In genomic region chrX:137427813-137428212, GRCh38 we compare ENCODE assay signal across 10 cellular contexts.
A peak's percentile ranks its signal among the peaks of the same experiment; 100 is the strongest.
DNase-seq lines count a peak whose midpoint lies in the region; ATAC-seq and TF ChIP-seq lines count a peak whose summit lies in the region.
"Had no signal": no experiment of that assay in that cellular context is flagged by ENCODE, and none has a peak within 500 bp of the region (broad histone marks: within the 10 kb centered on the region; RNA-seq: fewer than 3 reads in every experiment).

No MANE protein-coding gene starts in this region.

- intact Hi-C loops in activated CD4-positive, alpha-beta T cell treated with anti-CD3 and anti-CD28 coated beads, Interleukin-2, amount 10 ng/mL, durations not matched to agents 24 days and 14 days (cut with micrococcal nuclease), result loop anchor here (5.0 kb wide), 3 partner anchors 119 to 376 kb away; partner anchors contain the start of gene ZIC3
- intact Hi-C loops in OCI-LY7 (cut with micrococcal nuclease; ENCODE audit: unreplicated experiment), result no loop called here

- H3K4me3 Mint-ChIP-seq in activated CD4-positive, alpha-beta T cell treated with anti-CD3 and anti-CD28 coated beads, Interleukin-2, amount 10 ng/mL, durations not matched to agents 24 days and 14 days, result peak overlapping the region; percentile 67

- H3K9me2 ChIP-seq in OCI-LY7 (ENCODE audit: insufficient read depth, low read length), result no peaks in the 10 kb centered on the region

- H3K36me3 Mint-ChIP-seq in activated CD4-positive, alpha-beta T cell treated with anti-CD3 and anti-CD28 coated beads, Interleukin-2, amount 10 ng/mL, durations not matched to agents 24 days and 14 days (ENCODE audit: low read depth), result no peaks in the 10 kb centered on the region

- H4K20me1 ChIP-seq in OCI-LY7 (ENCODE audit: insufficient read depth, low read length), result no peaks in the 10 kb centered on the region

- H3K27me3 ChIP-seq in suprapubic skin, result peaks cover 68% of the 10 kb centered on the region

- peak; percentile 56 for DNase-seq in activated CD4-positive, alpha-beta T cell treated with anti-CD3 and anti-CD28 coated beads, Interleukin-2, amount 10 ng/mL, durations not matched to agents 24 days and 14 days
- DNase-seq in activated CD4-positive, alpha-beta T cell treated with anti-CD3 and anti-CD28 coated beads, Interleukin-2, amount 50 U/mL, for 4 hours, result no peak
- DNase-seq in astrocyte of the hippocampus (ENCODE audit: low read depth, low spot score) (peak; percentile 2), left lobe of liver (ENCODE audit: low spot score) (no peak), suprapubic skin (ENCODE audit: low spot score in 2 of 2) (no peak), superior temporal gyrus (ENCODE audit: extremely low spot score) (no peak), NAMALWA (ENCODE audit: low spot score) (no peak), OCI-LY7 (ENCODE audit: low spot score) (no peak)
- DNase-seq: stimulated activated CD4-positive, alpha-beta T cell treated with anti-CD3 and anti-CD28 coated beads, Interleukin-4, amount 100 ng/mL, for 1 hour had no signal

- no peak overlapping the region for H3K4me2 ChIP-seq in OCI-LY7 (ENCODE audit: low read length)

- CTCF ChIA-PET in OCI-LY7 (lab: Charles Lee; ENCODE audit: unreplicated experiment), result no interaction called here

- H3K4me1 ChIP-seq in suprapubic skin (peaks cover 24% of the 10 kb centered on the region), OCI-LY7 (ENCODE audit: insufficient read depth, low read length, poor library complexity, severe bottlenecking) (no peaks in the 10 kb centered on the region)

- BruUV-seq in OCI-LY7 (replicated peaks; lab: Mats Ljungman, UMichigan), result no TSS peak

- no peak overlapping the region for H3K27ac Mint-ChIP-seq in activated CD4-positive, alpha-beta T cell treated with anti-CD3 and anti-CD28 coated beads, Interleukin-2, amount 10 ng/mL, durations not matched to agents 24 days and 14 days

- no peaks in the 10 kb centered on the region for H3K9me3 ChIP-seq in suprapubic skin
- no peaks in the 10 kb centered on the region for H3K9me3 ChIP-seq in OCI-LY7 (ENCODE audit: low read length)
- H3K9me3 ChIP-seq: adrenal gland had no signal

- peaks cover 56% of the 10 kb centered on the region for H3K27me3 Mint-ChIP-seq in activated CD4-positive, alpha-beta T cell treated with anti-CD3 and anti-CD28 coated beads, Interleukin-2, amount 10 ng/mL, durations not matched to agents 24 days and 14 days

- TF ChIP-seq POLR2A in suprapubic skin (IDR thresholded peaks at IDR 0.05), result no peak

- POLR2A ChIA-PET in OCI-LY7 (lab: Charles Lee), result no interaction called here

- H2AFZ ChIP-seq in OCI-LY7 (ENCODE audit: low read length), result no peak overlapping the region

- ATAC-seq in left lobe of liver, result peak; percentile 66

- WGBS in suprapubic skin, result 32% methylated on average over 12 of the region's 19 CpGs

- TF ChIP-seq EP300 in suprapubic skin (IDR thresholded peaks at IDR 0.05), result no peak

- peaks cover 2% of the 10 kb centered on the region for H3K4me1 Mint-ChIP-seq in activated CD4-positive, alpha-beta T cell treated with anti-CD3 and anti-CD28 coated beads, Interleukin-2, amount 10 ng/mL, durations not matched to agents 24 days and 14 days

- H3K4me3 ChIP-seq in suprapubic skin (peak overlapping the region; percentile 52), OCI-LY7 (ENCODE audit: low read depth, low read length, poor library complexity, severe bottlenecking) (no peak overlapping the region)

- H3K79me2 ChIP-seq in OCI-LY7 (ENCODE audit: insufficient read depth, low read depth, low read length), result no peaks in the 10 kb centered on the region

- TF ChIP-seq CTCF in suprapubic skin (IDR thresholded peaks at IDR 0.05) (no peak), OCI-LY7 (conservative IDR thresholded peaks at IDR 0.05; ENCODE audit: low read length) (no peak)

- H3K27ac ChIP-seq in suprapubic skin (no peak overlapping the region), OCI-LY7 (ENCODE audit: low read depth, low read length, poor library complexity, severe bottlenecking) (no peak overlapping the region)
- H3K27ac ChIP-seq: adrenal gland had no signal

- H3K36me3 ChIP-seq in suprapubic skin, result no peaks in the 10 kb centered on the region
- no peaks in the 10 kb centered on the region for H3K36me3 ChIP-seq in OCI-LY7 (ENCODE audit: insufficient read depth, low read length)
- H3K36me3 ChIP-seq: adrenal gland had no signal

- peaks cover 4% of the 10 kb centered on the region for H3K9me3 Mint-ChIP-seq in activated CD4-positive, alpha-beta T cell treated with anti-CD3 and anti-CD28 coated beads, Interleukin-2, amount 10 ng/mL, durations not matched to agents 24 days and 14 days

Comparison
In these comparisons a context has a peak if more than half of its experiments do, and no peak if none do; other contexts are left out.
1. DNase-seq: peak in activated CD4-positive, alpha-beta T cell treated with anti-CD3 and anti-CD28 coated beads, Interleukin-2, amount 10 ng/mL, durations not matched to agents 24 days and 14 days (single experiment) and astrocyte of the hippocampus (single experiment); none in activated CD4-positive, alpha-beta T cell treated with anti-CD3 and anti-CD28 coated beads, Interleukin-2, amount 50 U/mL, for 4 hours (0 of 2), left lobe of liver (single experiment), suprapubic skin (0 of 2), superior temporal gyrus (single experiment), NAMALWA (single experiment) and OCI-LY7 (single experiment).